1 cellular context compared by ENCODE assay signal in the genomic region with DNA sequence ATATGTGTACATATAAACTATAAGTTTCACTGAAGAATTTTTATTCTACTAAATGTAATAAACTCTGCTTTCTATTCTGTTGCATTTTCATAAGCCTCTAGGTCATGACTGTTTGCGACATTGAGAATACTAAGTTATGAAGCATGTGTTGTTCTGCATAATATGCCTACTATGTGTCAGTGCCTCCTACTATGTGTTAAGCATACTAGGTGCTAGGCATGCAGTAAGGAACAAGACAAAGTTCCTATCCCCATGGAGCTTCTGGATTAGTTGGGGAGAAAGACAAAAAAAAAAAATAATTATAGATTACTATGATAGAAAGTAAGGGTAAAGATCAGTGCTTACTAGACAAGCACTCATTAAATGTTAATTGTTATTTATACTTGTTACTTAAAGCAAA.
TF ChIP-seq lines count a peak whose summit lies in the region.

No MANE protein-coding gene starts in this region.

TF ChIP-seq in A549, 52 proteins besides CTCF, POLR2A, EP300 and RAD21 (continued from another document):
- TF ChIP-seq, protein P1, sequence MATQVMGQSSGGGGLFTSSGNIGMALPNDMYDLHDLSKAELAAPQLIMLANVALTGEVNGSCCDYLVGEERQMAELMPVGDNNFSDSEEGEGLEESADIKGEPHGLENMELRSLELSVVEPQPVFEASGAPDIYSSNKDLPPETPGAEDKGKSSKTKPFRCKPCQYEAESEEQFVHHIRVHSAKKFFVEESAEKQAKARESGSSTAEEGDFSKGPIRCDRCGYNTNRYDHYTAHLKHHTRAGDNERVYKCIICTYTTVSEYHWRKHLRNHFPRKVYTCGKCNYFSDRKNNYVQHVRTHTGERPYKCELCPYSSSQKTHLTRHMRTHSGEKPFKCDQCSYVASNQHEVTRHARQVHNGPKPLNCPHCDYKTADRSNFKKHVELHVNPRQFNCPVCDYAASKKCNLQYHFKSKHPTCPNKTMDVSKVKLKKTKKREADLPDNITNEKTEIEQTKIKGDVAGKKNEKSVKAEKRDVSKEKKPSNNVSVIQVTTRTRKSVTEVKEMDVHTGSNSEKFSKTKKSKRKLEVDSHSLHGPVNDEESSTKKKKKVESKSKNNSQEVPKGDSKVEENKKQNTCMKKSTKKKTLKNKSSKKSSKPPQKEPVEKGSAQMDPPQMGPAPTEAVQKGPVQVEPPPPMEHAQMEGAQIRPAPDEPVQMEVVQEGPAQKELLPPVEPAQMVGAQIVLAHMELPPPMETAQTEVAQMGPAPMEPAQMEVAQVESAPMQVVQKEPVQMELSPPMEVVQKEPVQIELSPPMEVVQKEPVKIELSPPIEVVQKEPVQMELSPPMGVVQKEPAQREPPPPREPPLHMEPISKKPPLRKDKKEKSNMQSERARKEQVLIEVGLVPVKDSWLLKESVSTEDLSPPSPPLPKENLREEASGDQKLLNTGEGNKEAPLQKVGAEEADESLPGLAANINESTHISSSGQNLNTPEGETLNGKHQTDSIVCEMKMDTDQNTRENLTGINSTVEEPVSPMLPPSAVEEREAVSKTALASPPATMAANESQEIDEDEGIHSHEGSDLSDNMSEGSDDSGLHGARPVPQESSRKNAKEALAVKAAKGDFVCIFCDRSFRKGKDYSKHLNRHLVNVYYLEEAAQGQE (IDR thresholded peaks at IDR 0.05) = no peak
- TF ChIP-seq RCOR1 (IDR thresholded peaks at IDR 0.05; ENCODE audit: low read depth, low read length) (no peak), CHD2 (IDR thresholded peaks at IDR 0.05; ENCODE audit: low read length, partially characterized antibody) (no peak), EHF (CRISPR knock-in tag; IDR thresholded peaks at IDR 0.05) (no peak), SMC3 (IDR thresholded peaks at IDR 0.05) (no peak), SREBF2 (IDR thresholded peaks at IDR 0.05) (no peak), HDAC2 (IDR thresholded peaks at IDR 0.05) (no peak), ZC3H11A (IDR thresholded peaks at IDR 0.05) (no peak), HEYL (CRISPR knock-in tag; IDR thresholded peaks at IDR 0.05) (no peak), ZSCAN20 (CRISPR knock-in tag; IDR thresholded peaks at IDR 0.05) (no peak), MAZ (IDR thresholded peaks at IDR 0.05; ENCODE audit: borderline replicate concordance, low read depth, low read length) (no peak), KDM1A (IDR thresholded peaks at IDR 0.05; ENCODE audit: low read depth) (no peak)
TF ChIP-seq in A549: peak in this region for 0.
